Comparison of ENCODE assay signal across 25 cellular contexts in genomic region chr3:58377750-58378149, GRCh38. TPM values are rescaled to one million over a fixed set of nuclear protein-coding genes. Genes with fewer than 3 reads are reported as not detected.
A peak's percentile ranks its signal among the peaks of the same experiment; 100 is the strongest.
DNase-seq lines count a peak whose midpoint lies in the region; ATAC-seq and TF ChIP-seq lines count a peak whose summit lies in the region.
"Had no signal": no experiment of that assay in that cellular context is flagged by ENCODE, and none has a peak within 500 bp of the region (broad histone marks: within the 10 kb centered on the region; RNA-seq: fewer than 3 reads in every experiment).

No MANE protein-coding gene starts in this region.

- H4K20me1 ChIP-seq in GM23338 (replicated peaks; ENCODE audit: insufficient read depth) = no peaks in the 10 kb centered on the region

- no peaks in the 10 kb centered on the region for H3K36me3 ChIP-seq in GM23338 (ENCODE audit: insufficient read depth)
- H3K36me3 ChIP-seq: SJCRH30 had no signal

- H3K27ac Mint-ChIP-seq in GM23338 (no peak overlapping the region), endothelial cell (ENCODE audit: unreplicated experiment) (peak overlapping the region; percentile 54)
- peak overlapping the region; percentile 58 for H3K27ac Mint-ChIP-seq in activated T-helper 2 cell treated with anti-CD3 and anti-CD28 coated beads, Interferon-gamma antibody, Interleukin-2, Interleukin-4, amounts not matched to agents 10 μg/mL and 5 μg/mL and 100 μg/mL, durations not matched to agents 14 hours and 24 hours and 36 hours
- peak overlapping the region; percentile 40 for H3K27ac Mint-ChIP-seq in stimulated activated memory B cell treated with anti-CD40 and anti-IgM and Interleukin-4, amounts not matched to agents 10 μg/mL and 1 μg/mL and 100 μg/mL, for 72 hours
- H3K27ac Mint-ChIP-seq: CD4-positive, alpha-beta T cell had no signal

- H3K36me3 Mint-ChIP-seq in GM23338 (ENCODE audit: low read depth) = no peaks in the 10 kb centered on the region
- peaks cover 37% of the 10 kb centered on the region for H3K36me3 Mint-ChIP-seq in activated T-helper 2 cell treated with anti-CD3 and anti-CD28 coated beads, Interferon-gamma antibody, Interleukin-2, Interleukin-4, amounts not matched to agents 10 μg/mL and 5 μg/mL and 100 μg/mL, durations not matched to agents 14 hours and 24 hours and 36 hours (ENCODE audit: low read depth)
- no peaks in the 10 kb centered on the region for H3K36me3 Mint-ChIP-seq in endothelial cell (ENCODE audit: low read depth, unreplicated experiment)
- H3K36me3 Mint-ChIP-seq in stimulated activated memory B cell treated with anti-CD40 and anti-IgM and Interleukin-4, amounts not matched to agents 10 μg/mL and 1 μg/mL and 100 μg/mL, for 72 hours = peaks cover 31% of the 10 kb centered on the region

- H3K9me3 Mint-ChIP-seq in GM23338 = no peaks in the 10 kb centered on the region
- no peaks in the 10 kb centered on the region for H3K9me3 Mint-ChIP-seq in activated T-helper 2 cell treated with anti-CD3 and anti-CD28 coated beads, Interferon-gamma antibody, Interleukin-2, Interleukin-4, amounts not matched to agents 10 μg/mL and 5 μg/mL and 100 μg/mL, durations not matched to agents 14 hours and 24 hours and 36 hours
- H3K9me3 Mint-ChIP-seq in endothelial cell (ENCODE audit: unreplicated experiment) = no peaks in the 10 kb centered on the region
- no peaks in the 10 kb centered on the region for H3K9me3 Mint-ChIP-seq in stimulated activated memory B cell treated with anti-CD40 and anti-IgM and Interleukin-4, amounts not matched to agents 10 μg/mL and 1 μg/mL and 100 μg/mL, for 72 hours
- H3K9me3 Mint-ChIP-seq: CD4-positive, alpha-beta T cell; IgD-negative memory B cell had no signal

- intact Hi-C loops in activated T-helper 2 cell treated with anti-CD3 and anti-CD28 coated beads, Interferon-gamma antibody, Interleukin-2, Interleukin-4, amounts not matched to agents 10 μg/mL and 5 μg/mL and 100 μg/mL, durations not matched to agents 14 hours and 24 hours and 36 hours (cut with micrococcal nuclease) = no loop called here

- H3F3A ChIP-seq in GM23338 (replicated peaks; ENCODE audit: low read depth) = no peaks in the 10 kb centered on the region

- no peaks in the 10 kb centered on the region for H3K27me3 ChIP-seq in GM23338 (ENCODE audit: insufficient read depth)
- H3K27me3 ChIP-seq: BLaER1 treated with 17β-estradiol and CSF1 and Interleukin-3, amounts not matched to agents 10 nM and 100 nM; SJCRH30 had no signal

- peaks cover 13% of the 10 kb centered on the region for H3K4me1 Mint-ChIP-seq in GM23338
- peaks cover 9% of the 10 kb centered on the region for H3K4me1 Mint-ChIP-seq in activated T-helper 2 cell treated with anti-CD3 and anti-CD28 coated beads, Interferon-gamma antibody, Interleukin-2, Interleukin-4, amounts not matched to agents 10 μg/mL and 5 μg/mL and 100 μg/mL, durations not matched to agents 14 hours and 24 hours and 36 hours (ENCODE audit: low read depth)
- peaks cover 21% of the 10 kb centered on the region for H3K4me1 Mint-ChIP-seq in endothelial cell (ENCODE audit: unreplicated experiment)
- peaks cover 22% of the 10 kb centered on the region for H3K4me1 Mint-ChIP-seq in stimulated activated memory B cell treated with anti-CD40 and anti-IgM and Interleukin-4, amounts not matched to agents 10 μg/mL and 1 μg/mL and 100 μg/mL, for 72 hours

- DNase-seq in GM23338 (ENCODE audit: low spot score) (peak; percentile 33), endothelial cell (ENCODE audit: low spot score) (no peak), NK-92 (lab: John Stamatoyannopoulos, UW; ENCODE audit: unreplicated experiment) (no peak)
- no peak for DNase-seq in activated T-helper 2 cell treated with anti-CD3 and anti-CD28 coated beads, Interferon-gamma antibody, Interleukin-2, Interleukin-4, amounts not matched to agents 10 μg/mL and 5 μg/mL and 100 μg/mL, durations not matched to agents 14 hours and 24 hours and 36 hours (ENCODE audit: low spot score)
- DNase-seq in activated CD4-positive, alpha-beta T cell treated with anti-CD3 and anti-CD28 coated beads, Interleukin-2, amount 50 U/mL, for 1 hour = no peak
- DNase-seq in activated CD4-positive, CD25-positive, alpha-beta regulatory T cell (lab: John Stamatoyannopoulos, UW) = no peak
- DNase-seq: 8988T; ACHN; CD4-positive, alpha-beta T cell; GOT3; NCI-H1092; NCI-H1417 treated with DMSO at 0.1 percent for 48 hours; NCI-H187; NCI-H446; NCI-H524 treated with DMSO at 0.1 percent for 48 hours; NCI-H82; PC-9; SJCRH30 had no signal

- H3K4me3 Mint-ChIP-seq in GM23338 = no peak overlapping the region
- no peak overlapping the region for H3K4me3 Mint-ChIP-seq in activated T-helper 2 cell treated with anti-CD3 and anti-CD28 coated beads, Interferon-gamma antibody, Interleukin-2, Interleukin-4, amounts not matched to agents 10 μg/mL and 5 μg/mL and 100 μg/mL, durations not matched to agents 14 hours and 24 hours and 36 hours (ENCODE audit: low read depth)
- no peak overlapping the region for H3K4me3 Mint-ChIP-seq in endothelial cell (ENCODE audit: unreplicated experiment)
- no peak overlapping the region for H3K4me3 Mint-ChIP-seq in stimulated activated memory B cell treated with anti-CD40 and anti-IgM and Interleukin-4, amounts not matched to agents 10 μg/mL and 1 μg/mL and 100 μg/mL, for 72 hours
- H3K4me3 Mint-ChIP-seq: CD4-positive, alpha-beta T cell had no signal

- 0 out of 2 replicates have a peak, but pooled peaks cover 4% of the 10 kb centered on the region for H3K4me1 ChIP-seq in GM23338 (ENCODE audit: insufficient read depth)

- H3K27me3 Mint-ChIP-seq in GM23338 (ENCODE audit: insufficient read depth, low read depth, poor library complexity) (peaks cover 3% of the 10 kb centered on the region), endothelial cell (ENCODE audit: unreplicated experiment) (no peaks in the 10 kb centered on the region)
- no peaks in the 10 kb centered on the region for H3K27me3 Mint-ChIP-seq in activated T-helper 2 cell treated with anti-CD3 and anti-CD28 coated beads, Interferon-gamma antibody, Interleukin-2, Interleukin-4, amounts not matched to agents 10 μg/mL and 5 μg/mL and 100 μg/mL, durations not matched to agents 14 hours and 24 hours and 36 hours (ENCODE audit: low read depth)
- H3K27me3 Mint-ChIP-seq in stimulated activated memory B cell treated with anti-CD40 and anti-IgM and Interleukin-4, amounts not matched to agents 10 μg/mL and 1 μg/mL and 100 μg/mL, for 72 hours = no peaks in the 10 kb centered on the region
- H3K27me3 Mint-ChIP-seq: CD4-positive, alpha-beta T cell; IgD-negative memory B cell had no signal

- no peak overlapping the region for H3K27ac ChIP-seq in GM23338 (ENCODE audit: low read depth)
- H3K27ac ChIP-seq: BLaER1 treated with 17β-estradiol and CSF1 and Interleukin-3, amounts not matched to agents 10 nM and 100 nM; KMS-11; PC-9; SJCRH30 had no signal

- ATAC-seq in GM23338 = peak; percentile 37; the same call in 1 of the 3 replicates
- ATAC-seq in stimulated activated memory B cell treated with anti-CD40 and anti-IgM and Interleukin-4, amounts not matched to agents 10 μg/mL and 1 μg/mL and 100 μg/mL, for 72 hours = no peak
- ATAC-seq: HCT116, Right ventricle myocardium inferior, SK-N-SH treated with all-trans-retinoic acid at 6 μM for 48 hours had no signal

- no peak overlapping the region; the same call in 1 of the 2 replicates for H2AFZ ChIP-seq in GM23338
- H2AFZ ChIP-seq: PC-9 had no signal

- no peaks in the 10 kb centered on the region for H3K9me2 ChIP-seq in GM23338 (ENCODE audit: insufficient read depth)

- no peak overlapping the region for H3K4me3 ChIP-seq in GM23338
- H3K4me3 ChIP-seq: BLaER1 treated with 17β-estradiol and CSF1 and Interleukin-3, amounts not matched to agents 10 nM and 100 nM; PC-9; SJCRH30 had no signal

- H3K4me2 ChIP-seq in GM23338 = no peak overlapping the region
- H3K4me2 ChIP-seq: BLaER1 treated with 17β-estradiol and CSF1 and Interleukin-3, amounts not matched to agents 10 nM and 100 nM; KMS-11; PC-9 had no signal

- H3K79me2 ChIP-seq in GM23338 (replicated peaks; ENCODE audit: insufficient read depth) = no peaks in the 10 kb centered on the region

- TF ChIP-seq CTCF in GM23338 (conservative IDR thresholded peaks at IDR 0.05; ENCODE audit: low read depth in 2 of 2) = peak; percentile 24 to 25; a peak in 3 of 4 replicates
- no peak for TF ChIP-seq CTCF in endothelial cell (IDR thresholded peaks at IDR 0.05; ENCODE audit: unreplicated experiment)

TF ChIP-seq in GM23338, 12 proteins besides CTCF, POLR2A, EP300 and RAD21 (continues in another document):
- TF ChIP-seq ZNF114 (CRISPR knock-in tag; IDR thresholded peaks at IDR 0.05) = no peak

RNA-seq across cellular contexts. Expression of gene PXK, which starts 45.1 kb away (rescaled TPM):
- 6.5 and 9.1 TPM in 2 replicates for total RNA-seq in GM23338 (2014; rRNA removed; shearing (Covaris generic))
- polyA plus RNA-seq in GM23338 (2016; fragmentation: Nextera tagmentation; extraction: Ambion mirVana) = 6.4 and 7.0 TPM in 2 replicates
- 47.6 and 48.7 TPM in 2 replicates for total RNA-seq in activated T-helper 2 cell treated with anti-CD3 and anti-CD28 coated beads, Interferon-gamma antibody, Interleukin-2, Interleukin-4, amounts not matched to agents 10 μg/mL and 5 μg/mL and 100 μg/mL, durations not matched to agents 14 hours and 24 hours and 36 hours
- total RNA-seq in endothelial cell (ENCODE audit: unreplicated experiment) = 18.8 TPM

RNA-seq across cellular contexts. Expression of gene PDHB, which starts 55.9 kb away (rescaled TPM):
- total RNA-seq in GM23338 (2014; rRNA removed; shearing (Covaris generic)) = 153 and 222 TPM in 2 replicates
- polyA plus RNA-seq in GM23338 (2016; fragmentation: Nextera tagmentation; extraction: Ambion mirVana) = 161 and 172 TPM in 2 replicates
- 79.3 and 82.7 TPM in 2 replicates for total RNA-seq in activated T-helper 2 cell treated with anti-CD3 and anti-CD28 coated beads, Interferon-gamma antibody, Interleukin-2, Interleukin-4, amounts not matched to agents 10 μg/mL and 5 μg/mL and 100 μg/mL, durations not matched to agents 14 hours and 24 hours and 36 hours
- total RNA-seq in endothelial cell (ENCODE audit: unreplicated experiment) = 72.8 TPM
